Comparison of ENCODE assay signal across 9 cellular contexts in genomic region chr15:66720206-66721010, GRCh38. TPM values are rescaled to one million over a fixed set of nuclear protein-coding genes. Genes with fewer than 3 reads are reported as not detected.
A peak's percentile ranks its signal among the peaks of the same experiment; 100 is the strongest.
DNase-seq lines count a peak whose midpoint lies in the region; ATAC-seq, FAIRE-seq and TF ChIP-seq lines count a peak whose summit lies in the region.
"Had no signal": no experiment of that assay in that cellular context is flagged by ENCODE, and none has a peak within 500 bp of the region (broad histone marks: within the 10 kb centered on the region; RNA-seq: fewer than 3 reads in every experiment).

No MANE protein-coding gene starts in this region.

- H3K4me3 Mint-ChIP-seq in osteocyte (ENCODE audit: unreplicated experiment), result no peak overlapping the region

- peaks cover 19% of the 10 kb centered on the region for H3K4me1 ChIP-seq in PC-3 (ENCODE audit: insufficient read depth, low read length)

- H3K27me3 Mint-ChIP-seq in osteocyte (ENCODE audit: unreplicated experiment), result no peaks in the 10 kb centered on the region

- no peaks in the 10 kb centered on the region; the same call in 1 of the 2 replicates for H3K36me3 ChIP-seq in PC-3 (ENCODE audit: low read depth, low read length)

- H3K79me2 ChIP-seq in PC-3 (ENCODE audit: low read length), result 0 out of 2 replicates have a peak, but pooled peaks cover 4% of the 10 kb centered on the region

- CTCF ChIA-PET in PC-3 (lab: Charles Lee), result interaction anchor here (0.7 kb wide), 1 partner anchor 53 kb away, joined by 4 read pairs; no protein-coding TSS in a partner anchor

- no peak overlapping the region for H2AFZ ChIP-seq in PC-3 (ENCODE audit: low read length)

- no peaks in the 10 kb centered on the region for H4K20me1 ChIP-seq in PC-3 (ENCODE audit: low read length)

- H3K4me1 Mint-ChIP-seq in osteocyte (ENCODE audit: unreplicated experiment), result peaks cover 67% of the 10 kb centered on the region

- FAIRE-seq in H54 (lab: Jason Lieb, UNC), result no peak
- FAIRE-seq in HTR-8/SVneo (lab: Jason Lieb, UNC), result no peak

- H3K4me3 ChIP-seq in PC-3 (ENCODE audit: low read length), result no peak overlapping the region

- no peaks in the 10 kb centered on the region for H3K9me2 ChIP-seq in PC-3 (replicated peaks; ENCODE audit: low read length)

- H3K9me3 ChIP-seq in PC-3 (ENCODE audit: low read length), result no peaks in the 10 kb centered on the region

- no peak overlapping the region for H3K9ac ChIP-seq in PC-3 (ENCODE audit: low read length)

- TF ChIP-seq POLR2A in H54 (IDR thresholded peaks at IDR 0.05; ENCODE audit: low read depth, low read length), result no peak

- no peak overlapping the region for H3K4me2 ChIP-seq in PC-3 (ENCODE audit: low read length)

- H3K27ac ChIP-seq in PC-3 (ENCODE audit: low read length), result no peak overlapping the region

- DNase-seq in H54 (ENCODE audit: insufficient read length, low spot score) (peak; percentile 74), PC-3 (peak; percentile 76), brain pericyte (ENCODE audit: low read depth, low spot score) (peak; percentile 32), osteocyte (ENCODE audit: extremely low spot score, unreplicated experiment) (no peak), putamen (ENCODE audit: low spot score) (no peak), HTR-8/SVneo (ENCODE audit: insufficient read length, low spot score) (no peak)
- DNase-seq: NCI-H774 had no signal

- H3F3A ChIP-seq in PC-3 (ENCODE audit: low read length, unreplicated experiment), result no peaks in the 10 kb centered on the region

- intact Hi-C loops in PC-3 (cut with micrococcal nuclease), result no loop called here

- no TSS peak for BruUV-seq in PC-3 (replicated peaks; lab: Mats Ljungman, UMichigan)

- TF ChIP-seq CTCF in PC-3 (conservative IDR thresholded peaks at IDR 0.05; ENCODE audit: low read depth, low read length) (no peak), osteocyte (IDR thresholded peaks at IDR 0.05) (no peak)

- POLR2A ChIA-PET in PC-3 (lab: Charles Lee; ENCODE audit: unreplicated experiment), result interaction anchor here (0.5 to 0.6 kb wide), 2 partner anchors 9 to 32 kb away, joined by 3 to 14 read pairs; no protein-coding TSS in a partner anchor

- H3K27ac Mint-ChIP-seq in osteocyte (ENCODE audit: unreplicated experiment), result peak overlapping the region; percentile 80

- H3K36me3 Mint-ChIP-seq in osteocyte (ENCODE audit: unreplicated experiment), result peaks cover 20% of the 10 kb centered on the region

- no peaks in the 10 kb centered on the region for H3K27me3 ChIP-seq in PC-3 (ENCODE audit: low read length)

- peak; percentile 91 for ATAC-seq in PC-3
- no peak for ATAC-seq in GM21528 (IDR thresholded peaks at IDR 0.05; ENCODE audit: low FRiP score, unreplicated experiment)
- ATAC-seq: left lobe of liver had no signal

- no peaks in the 10 kb centered on the region for H3K9me3 Mint-ChIP-seq in osteocyte (ENCODE audit: unreplicated experiment)

RNA-seq across cellular contexts. Expression of gene SMAD6, which starts 18.4 kb away (rescaled TPM):
- total RNA-seq in PC-3 (2014; rRNA removed), result 19.9 and 21.8 TPM in 2 replicates
- 14.6 and 17.5 TPM in 2 replicates for total RNA-seq in osteocyte

Comparison
In these comparisons a context has a peak if more than half of its experiments do, and no peak if none do; other contexts are left out.
1. DNase-seq: peak in H54 (single experiment), PC-3 (single experiment) and brain pericyte (single experiment); none in osteocyte (single experiment), putamen (single experiment) and HTR-8/SVneo (single experiment).